ENCODE assay signal across 1 cellular context in the genomic region with DNA sequence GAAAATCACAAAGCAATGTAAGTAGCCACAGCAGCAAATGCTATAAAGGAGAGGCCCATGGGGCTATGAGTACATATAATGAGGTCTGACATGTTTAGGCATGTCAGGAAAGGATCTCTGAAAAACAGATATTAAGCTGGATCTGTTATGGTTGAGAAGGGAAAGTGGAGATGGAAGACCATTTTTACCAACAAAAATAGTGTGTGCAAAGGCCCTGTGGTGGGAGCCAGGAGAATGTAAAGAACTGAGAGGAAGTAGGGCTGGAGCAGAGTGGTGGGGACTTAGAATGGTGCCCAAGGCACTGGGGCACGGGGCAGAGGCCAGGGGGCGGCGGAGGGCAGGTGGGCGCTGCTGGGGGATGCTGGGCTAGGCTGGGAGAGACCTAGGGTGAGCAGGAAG.
TF ChIP-seq lines count a peak whose summit lies in the region.

No MANE protein-coding gene starts in this region.

TF ChIP-seq in H1, 55 proteins besides CTCF, POLR2A, EP300 and RAD21:
- peak; percentile 68; the same call in 1 of the 2 replicates for TF ChIP-seq KDM1A (IDR thresholded peaks at IDR 0.05; ENCODE audit: borderline replicate concordance, low read length)
- no peak for TF ChIP-seq RXRA (IDR thresholded peaks at IDR 0.05; ENCODE audit: insufficient read depth, low read depth, low read length)
